ENCODE assay signal across 24 cellular contexts in genomic region chr2:14867853-14868252, GRCh38.
"Had no signal": no experiment of that assay in that cellular context is flagged by ENCODE, and none has a peak within 500 bp of the region (broad histone marks: within the 10 kb centered on the region; RNA-seq: fewer than 3 reads in every experiment).

No MANE protein-coding gene starts in this region.

- H3K27ac ChIP-seq: left lung, lower lobe of right lung, pancreas, prostate gland, skin epidermis, spleen, suprapubic skin, thoracic aorta, tibial artery, upper lobe of right lung had no signal

- H3K27me3 ChIP-seq: left lung, pancreas, spleen, suprapubic skin, tibial artery, upper lobe of right lung had no signal

- H3K4me3 ChIP-seq: left lung, lower lobe of right lung, pancreas, prostate gland, skin epidermis, spleen, suprapubic skin, thoracic aorta, tibial artery, upper lobe of right lung had no signal

- H3K9me3 ChIP-seq: pancreas, prostate gland, thoracic aorta, tibial artery, upper lobe of right lung had no signal

- FAIRE-seq: keratinocyte, pancreas, urothelium cell line had no signal

- H3K4me1 ChIP-seq: left lung, lower lobe of right lung, pancreas, prostate gland, spleen, suprapubic skin, tibial artery, upper lobe of right lung had no signal

- DNase-seq: kidney glomerular epithelial cell; left colon; left lung; lower lobe of right lung; mammary epithelial cell; mesenchymal stem cell; naive thymus-derived CD8-positive, alpha-beta T cell; nucleus accumbens; pancreas; posterior cingulate gyrus; retina; right cardiac atrium; spleen; stimulated activated CD4-positive, alpha-beta T cell treated with anti-CD3 and anti-CD28 coated beads, Interleukin-4, amount 100 ng/mL, for 24 hours; stimulated activated naive CD4-positive, alpha-beta T cell; tibial artery; trophoblast cell; upper lobe of right lung had no signal

- H3K36me3 ChIP-seq: left lung, lower lobe of right lung, pancreas, prostate gland, spleen, suprapubic skin, thoracic aorta, tibial artery, upper lobe of right lung had no signal
